In genomic region chr16:81004646-81005353, GRCh38 we compare ENCODE assay signal across 8 cellular contexts. TPM values are rescaled to one million over a fixed set of nuclear protein-coding genes. Genes with fewer than 3 reads are reported as not detected.
DNase-seq lines count a peak whose midpoint lies in the region; ATAC-seq and TF ChIP-seq lines count a peak whose summit lies in the region.

No MANE protein-coding gene starts in this region.

- H3K9me3 Mint-ChIP-seq in activated T-cell treated with anti-CD3 and anti-CD28 coated beads, Interleukin-2, amount 50 U/mL, for 72 hours = no peaks in the 10 kb centered on the region

- peaks cover 5 to 7% of the 10 kb centered on the region in 2 donors for H3K36me3 Mint-ChIP-seq in activated T-cell treated with anti-CD3 and anti-CD28 coated beads, Interleukin-2, amount 50 U/mL, for 72 hours (ENCODE audit: insufficient read depth in 2 of 2)

- no peak for DNase-seq in AG09319 (ENCODE audit: extremely low read depth, low read depth)
- peak; percentile 9 for DNase-seq in NCI-H2171 (lab: John Stamatoyannopoulos, UW)
- DNase-seq in activated T-cell treated with anti-CD3 and anti-CD28 coated beads, Interleukin-2, amount 50 U/mL, for 72 hours = peak; percentile 24 to 53
- peak in 1 of 3 donors; percentile 45 for DNase-seq in right cardiac atrium
- DNase-seq in skeletal muscle cell (ENCODE audit: low read depth) = no peak

- peaks cover 6% of the 10 kb centered on the region for H3K4me1 ChIP-seq in right cardiac atrium (ENCODE audit: control insufficient read depth, insufficient read depth, low read length)

- H3K4me3 ChIP-seq in GM08714 (ENCODE audit: low read length) (peak overlapping the region; percentile 90), right cardiac atrium (ENCODE audit: low read length) (peak overlapping the region; percentile 39), skeletal muscle cell (ENCODE audit: low read depth, low read length) (peak overlapping the region; percentile 93)

- TF ChIP-seq CTCF in AG09319 (IDR thresholded peaks at IDR 0.05; ENCODE audit: low read depth, low read length) = peak; percentile 57

- H3K27me3 ChIP-seq in right cardiac atrium (ENCODE audit: control insufficient read depth, insufficient read depth) = no peaks in the 10 kb centered on the region

- no peaks in the 10 kb centered on the region for H3K27me3 Mint-ChIP-seq in activated T-cell treated with anti-CD3 and anti-CD28 coated beads, Interleukin-2, amount 50 U/mL, for 72 hours (ENCODE audit: low read depth)

- peaks cover 80% of the 10 kb centered on the region for H3K4me1 Mint-ChIP-seq in activated T-cell treated with anti-CD3 and anti-CD28 coated beads, Interleukin-2, amount 50 U/mL, for 72 hours (ENCODE audit: low read depth)

- no peak for ATAC-seq in activated T-cell treated with anti-CD3 and anti-CD28 coated beads, Interleukin-2, amount 50 U/mL, for 72 hours (replicated peaks in 1 of 2)
- ATAC-seq in right cardiac atrium (no peak), HG03159 (IDR thresholded peaks at IDR 0.05; ENCODE audit: unreplicated experiment) (no peak), HG03342 (IDR thresholded peaks at IDR 0.05; ENCODE audit: unreplicated experiment) (no peak)

- intact Hi-C loops in right cardiac atrium (cut with DNase I) = no loop called here

- peak overlapping the region; percentile 86 to 98 for H3K4me3 Mint-ChIP-seq in activated T-cell treated with anti-CD3 and anti-CD28 coated beads, Interleukin-2, amount 50 U/mL, for 72 hours

- no peaks in the 10 kb centered on the region for H3K9me3 ChIP-seq in right cardiac atrium (ENCODE audit: control insufficient read depth, low read length)

- H3K27ac Mint-ChIP-seq in activated T-cell treated with anti-CD3 and anti-CD28 coated beads, Interleukin-2, amount 50 U/mL, for 72 hours = peak overlapping the region; percentile 98

- 45% methylated on average over 14 of the region's 14 CpGs for WGBS in right cardiac atrium

- H3K27ac ChIP-seq in right cardiac atrium (ENCODE audit: low read length) = no peak overlapping the region

RNA-seq across cellular contexts. Expression of gene CMC2, which starts 1.9 kb away (rescaled TPM):
- total RNA-seq in activated T-cell treated with anti-CD3 and anti-CD28 coated beads, Interleukin-2, amount 50 U/mL, for 72 hours = 100 to 1,000 TPM; 114 to 121 TPM
- total RNA-seq in right cardiac atrium = 100 to 1,000 TPM; 117 to 127 (median 125) TPM
- 342 TPM for polyA plus RNA-seq in right cardiac atrium

RNA-seq across cellular contexts. Expression of gene CENPN, which starts 2.2 kb away (rescaled TPM):
- 10 to 100 TPM; 62.0 to 64.1 TPM for total RNA-seq in activated T-cell treated with anti-CD3 and anti-CD28 coated beads, Interleukin-2, amount 50 U/mL, for 72 hours
- 10 to 100 TPM in 1 of 4 donors, 1 to 10 TPM in 3; 6.4 to 11.8 (median 7.9) TPM for total RNA-seq in right cardiac atrium
- 4.9 TPM for polyA plus RNA-seq in right cardiac atrium

RNA-seq across cellular contexts. Expression of gene ATMIN, which starts 30.8 kb away (rescaled TPM):
- total RNA-seq in activated T-cell treated with anti-CD3 and anti-CD28 coated beads, Interleukin-2, amount 50 U/mL, for 72 hours = 10 to 100 TPM; 19.2 to 23.9 TPM
- 10 to 100 TPM; 19.9 to 25.7 (median 22.1) TPM for total RNA-seq in right cardiac atrium
- 9.4 TPM for polyA plus RNA-seq in right cardiac atrium

Comparison
In these comparisons a context has a peak if more than half of its experiments do, and no peak if none do; other contexts are left out.
1. DNase-seq: peak in NCI-H2171 (single experiment) and activated T-cell treated with anti-CD3 and anti-CD28 coated beads, Interleukin-2, amount 50 U/mL, for 72 hours (2 of 2); none in AG09319 (single experiment) and skeletal muscle cell (single experiment).
2. H3K4me3 ChIP-seq: peak in every context shown above with its lines; median percentile 93 in skeletal muscle cell; 90 in GM08714; 39 in right cardiac atrium.
3. RNA of gene CENPN, which starts 2.2 kb away (total RNA-seq): 62.0 to 64.1 TPM in activated T-cell treated with anti-CD3 and anti-CD28 coated beads, Interleukin-2, amount 50 U/mL, for 72 hours; 6.4 to 11.8 TPM in right cardiac atrium; every median in the first group is over 4 times any median in the second.